18 cellular contexts compared by ENCODE assay signal in genomic region chrX:40165206-40165605, GRCh38.
"Had no signal": no experiment of that assay in that cellular context is flagged by ENCODE, and none has a peak within 500 bp of the region (broad histone marks: within the 10 kb centered on the region; RNA-seq: fewer than 3 reads in every experiment).

No MANE protein-coding gene starts in this region.

- H3K27ac Mint-ChIP-seq: endodermal cell had no signal

- H3K27ac ChIP-seq: coronary artery, foreskin keratinocyte, hepatocyte, psoas muscle, stomach, thoracic aorta had no signal

- H3K36me3 Mint-ChIP-seq: naive thymus-derived CD8-positive, alpha-beta T cell had no signal

- H3K4me3 Mint-ChIP-seq: endodermal cell had no signal

- H3K4me1 ChIP-seq: foreskin keratinocyte had no signal

- H3K27me3 Mint-ChIP-seq: naive thymus-derived CD8-positive, alpha-beta T cell had no signal

- H3K9me3 ChIP-seq: mucosa of descending colon, psoas muscle, stomach, thoracic aorta had no signal

- H3K27me3 ChIP-seq: foreskin keratinocyte had no signal

- H3K4me3 ChIP-seq: coronary artery, hepatocyte, mucosa of descending colon, psoas muscle, stomach, thoracic aorta had no signal

- DNase-seq: effector CD4-positive, alpha-beta T cell; erythroblast; foreskin keratinocyte; head of caudate nucleus; left colon; mammary epithelial cell; naive thymus-derived CD8-positive, alpha-beta T cell; psoas muscle; stimulated activated naive CD4-positive, alpha-beta T cell; stomach; substantia nigra; trophoblast cell had no signal

- H3K4me2 ChIP-seq: hepatocyte had no signal

- H3K36me3 ChIP-seq: stomach, thoracic aorta had no signal

- H2AFZ ChIP-seq: hepatocyte had no signal

- ATAC-seq: foreskin keratinocyte; left colon; mucosa of descending colon; naive thymus-derived CD8-positive, alpha-beta T cell; psoas muscle; sciatic nerve had no signal
